ENCODE assay signal across 15 cellular contexts in genomic region chr1:214418380-214418779, GRCh38.
DNase-seq lines count a peak whose midpoint lies in the region; ATAC-seq and TF ChIP-seq lines count a peak whose summit lies in the region.
"Had no signal": no experiment of that assay in that cellular context is flagged by ENCODE, and none has a peak within 500 bp of the region (broad histone marks: within the 10 kb centered on the region; RNA-seq: fewer than 3 reads in every experiment).

No MANE protein-coding gene starts in this region.

- no peaks in the 10 kb centered on the region for H3K79me2 ChIP-seq in Karpas-422 (ENCODE audit: low read length)

- intact Hi-C loops in activated CD4-positive, alpha-beta T cell treated with anti-CD3 and anti-CD28 coated beads, Interleukin-2, amount 10 ng/mL, durations not matched to agents 24 days and 14 days (cut with micrococcal nuclease), result loop anchor here (2.0 kb wide), 1 partner anchor 14 kb away; no protein-coding TSS in a partner anchor
- intact Hi-C loops in gastrocnemius medialis (cut with DNase I; ENCODE audit: low total_unique reads), result no loop called here

- TF ChIP-seq CTCF in gastrocnemius medialis (IDR thresholded peaks at IDR 0.05 in 4 of 5, conservative IDR thresholded peaks at IDR 0.05 in 1 of 5), result no peak

- H3K4me1 ChIP-seq in Karpas-422 (ENCODE audit: low read length) (peaks cover 30% of the 10 kb centered on the region), gastrocnemius medialis (peaks cover 66 to 70% of the 10 kb centered on the region in 2 donors)

- H3K36me3 ChIP-seq in Karpas-422 (ENCODE audit: insufficient read depth, low read length), result no peaks in the 10 kb centered on the region
- no peaks in the 10 kb centered on the region for H3K36me3 ChIP-seq in gastrocnemius medialis
- H3K36me3 ChIP-seq: neural progenitor cell had no signal

- no peak overlapping the region for H3K4me3 ChIP-seq in Karpas-422 (ENCODE audit: low read length)
- no peak overlapping the region for H3K4me3 ChIP-seq in gastrocnemius medialis
- H3K4me3 ChIP-seq: neural progenitor cell had no signal

- H3K9me2 ChIP-seq in Karpas-422 (replicated peaks; ENCODE audit: insufficient read depth, low read length), result no peaks in the 10 kb centered on the region

- H3K27me3 Mint-ChIP-seq in activated CD4-positive, alpha-beta T cell treated with anti-CD3 and anti-CD28 coated beads, Interleukin-2, amount 10 ng/mL, durations not matched to agents 24 days and 14 days, result peaks cover 2% of the 10 kb centered on the region

- peak overlapping the region; percentile 65 for H3K4me3 Mint-ChIP-seq in activated CD4-positive, alpha-beta T cell treated with anti-CD3 and anti-CD28 coated beads, Interleukin-2, amount 10 ng/mL, durations not matched to agents 24 days and 14 days
- H3K4me3 Mint-ChIP-seq: neural progenitor cell had no signal

- no peak overlapping the region for H3K27ac ChIP-seq in Karpas-422 (ENCODE audit: low read length)
- H3K27ac ChIP-seq in gastrocnemius medialis, result peak overlapping the region; percentile 17 to 61 (median 48)
- H3K27ac ChIP-seq: HL-60, neural progenitor cell had no signal

- H3K27me3 ChIP-seq in Karpas-422 (ENCODE audit: low read length), result no peaks in the 10 kb centered on the region
- no peaks in the 10 kb centered on the region for H3K27me3 ChIP-seq in gastrocnemius medialis
- H3K27me3 ChIP-seq: neural progenitor cell had no signal

- peak in 1 of 2 donors; percentile 21 for ATAC-seq in gastrocnemius medialis

- H2AFZ ChIP-seq in Karpas-422 (ENCODE audit: low read length), result peak overlapping the region; percentile 48; the same call in 1 of the 2 replicates
- H2AFZ ChIP-seq: neural progenitor cell had no signal

- H3K9me3 ChIP-seq in Karpas-422 (ENCODE audit: low read length), result no peaks in the 10 kb centered on the region
- no peaks in the 10 kb centered on the region for H3K9me3 ChIP-seq in gastrocnemius medialis

- no peak for TF ChIP-seq POLR2A in gastrocnemius medialis (IDR thresholded peaks at IDR 0.05)

- H3K4me1 Mint-ChIP-seq in activated CD4-positive, alpha-beta T cell treated with anti-CD3 and anti-CD28 coated beads, Interleukin-2, amount 10 ng/mL, durations not matched to agents 24 days and 14 days, result peaks cover 46% of the 10 kb centered on the region

- no peaks in the 10 kb centered on the region for H4K20me1 ChIP-seq in Karpas-422 (ENCODE audit: insufficient read depth, low read depth, low read length)

- H3K4me2 ChIP-seq in Karpas-422 (ENCODE audit: low read depth, low read length, poor library complexity, severe bottlenecking), result no peak overlapping the region
- H3K4me2 ChIP-seq: neural progenitor cell had no signal

- H3K27ac Mint-ChIP-seq in activated CD4-positive, alpha-beta T cell treated with anti-CD3 and anti-CD28 coated beads, Interleukin-2, amount 10 ng/mL, durations not matched to agents 24 days and 14 days, result peak overlapping the region; percentile 79
- H3K27ac Mint-ChIP-seq: neural progenitor cell had no signal

- DNase-seq in activated CD4-positive, alpha-beta T cell treated with anti-CD3 and anti-CD28 coated beads, Interleukin-2, amount 10 ng/mL, durations not matched to agents 24 days and 14 days, result no peak
- no peak for DNase-seq in activated CD4-positive, alpha-beta T cell treated with anti-CD3 and anti-CD28 coated beads, Interleukin-2, amount 50 U/mL, for 1 hour
- DNase-seq in Karpas-422 (no peak), dermis blood vessel endothelial cell (peak; percentile 31), gastrocnemius medialis (no peak), SKM-1 treated with dmso at 0.1 percent for 144 hours (lab: John Stamatoyannopoulos, UW; ENCODE audit: unreplicated experiment) (no peak), NCI-H2171 treated with DMSO at 0.1 percent for 48 hours (lab: John Stamatoyannopoulos, UW) (no peak), GM19240 (ENCODE audit: insufficient read length, low spot score) (no peak)
- DNase-seq: 8988T; activated T-cell treated with anti-CD3 and anti-CD28 coated beads, Interleukin-2, amount 50 U/mL, for 48 hours; DMS 273 treated with DMSO at 0.1 percent for 48 hours; NCI-H146; T1000 had no signal

- no peak overlapping the region for H3K9ac ChIP-seq in Karpas-422 (ENCODE audit: low read length)
- H3K9ac ChIP-seq: neural progenitor cell had no signal

- peaks cover 10% of the 10 kb centered on the region for H3K36me3 Mint-ChIP-seq in activated CD4-positive, alpha-beta T cell treated with anti-CD3 and anti-CD28 coated beads, Interleukin-2, amount 10 ng/mL, durations not matched to agents 24 days and 14 days (ENCODE audit: low read depth)
- H3K36me3 Mint-ChIP-seq: neural progenitor cell had no signal

- in situ Hi-C loops in gastrocnemius medialis (cut with MboI; ENCODE audit: low sequenced_read_pairs in 4 of 4), result no loop called here

- H3K9me3 Mint-ChIP-seq in activated CD4-positive, alpha-beta T cell treated with anti-CD3 and anti-CD28 coated beads, Interleukin-2, amount 10 ng/mL, durations not matched to agents 24 days and 14 days, result peaks cover 4% of the 10 kb centered on the region
- H3K9me3 Mint-ChIP-seq: neural progenitor cell had no signal
